2 cellular contexts compared by ENCODE assay signal in the genomic region with DNA sequence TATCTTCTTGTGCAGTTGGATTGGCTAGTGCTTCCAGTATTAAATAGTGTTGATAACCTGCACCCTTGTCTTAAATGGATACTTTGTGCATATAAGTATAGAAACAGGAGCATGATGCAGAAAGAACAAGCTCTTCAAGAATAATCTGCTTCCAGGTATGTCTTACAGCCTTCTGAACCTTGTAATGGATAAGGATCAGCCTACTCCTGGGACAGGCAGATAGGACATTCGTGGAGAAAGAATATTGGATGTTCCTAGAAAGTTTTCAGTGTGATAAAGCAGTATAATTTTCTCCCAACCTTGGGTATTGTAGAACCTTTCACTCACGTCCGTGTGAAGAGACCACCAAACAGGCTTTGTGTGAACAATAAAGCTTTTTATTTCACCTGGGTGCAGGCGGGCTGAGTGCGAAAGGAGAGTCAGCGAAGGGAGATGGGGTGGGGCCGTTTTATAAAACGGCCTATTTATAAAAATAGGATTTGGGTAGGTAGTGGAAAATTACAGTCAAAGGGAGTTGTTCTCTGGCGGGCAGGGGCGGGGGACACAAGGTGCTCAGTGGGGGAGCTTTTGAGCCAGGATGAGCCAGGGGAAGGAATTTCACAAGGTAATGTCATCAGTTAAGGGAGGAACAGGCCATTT.
TF ChIP-seq lines count a peak whose summit lies in the region.

No MANE protein-coding gene starts in this region.

TF ChIP-seq in K562, 482 proteins besides CTCF, POLR2A, EP300 and RAD21:
- TF ChIP-seq, protein P1, sequence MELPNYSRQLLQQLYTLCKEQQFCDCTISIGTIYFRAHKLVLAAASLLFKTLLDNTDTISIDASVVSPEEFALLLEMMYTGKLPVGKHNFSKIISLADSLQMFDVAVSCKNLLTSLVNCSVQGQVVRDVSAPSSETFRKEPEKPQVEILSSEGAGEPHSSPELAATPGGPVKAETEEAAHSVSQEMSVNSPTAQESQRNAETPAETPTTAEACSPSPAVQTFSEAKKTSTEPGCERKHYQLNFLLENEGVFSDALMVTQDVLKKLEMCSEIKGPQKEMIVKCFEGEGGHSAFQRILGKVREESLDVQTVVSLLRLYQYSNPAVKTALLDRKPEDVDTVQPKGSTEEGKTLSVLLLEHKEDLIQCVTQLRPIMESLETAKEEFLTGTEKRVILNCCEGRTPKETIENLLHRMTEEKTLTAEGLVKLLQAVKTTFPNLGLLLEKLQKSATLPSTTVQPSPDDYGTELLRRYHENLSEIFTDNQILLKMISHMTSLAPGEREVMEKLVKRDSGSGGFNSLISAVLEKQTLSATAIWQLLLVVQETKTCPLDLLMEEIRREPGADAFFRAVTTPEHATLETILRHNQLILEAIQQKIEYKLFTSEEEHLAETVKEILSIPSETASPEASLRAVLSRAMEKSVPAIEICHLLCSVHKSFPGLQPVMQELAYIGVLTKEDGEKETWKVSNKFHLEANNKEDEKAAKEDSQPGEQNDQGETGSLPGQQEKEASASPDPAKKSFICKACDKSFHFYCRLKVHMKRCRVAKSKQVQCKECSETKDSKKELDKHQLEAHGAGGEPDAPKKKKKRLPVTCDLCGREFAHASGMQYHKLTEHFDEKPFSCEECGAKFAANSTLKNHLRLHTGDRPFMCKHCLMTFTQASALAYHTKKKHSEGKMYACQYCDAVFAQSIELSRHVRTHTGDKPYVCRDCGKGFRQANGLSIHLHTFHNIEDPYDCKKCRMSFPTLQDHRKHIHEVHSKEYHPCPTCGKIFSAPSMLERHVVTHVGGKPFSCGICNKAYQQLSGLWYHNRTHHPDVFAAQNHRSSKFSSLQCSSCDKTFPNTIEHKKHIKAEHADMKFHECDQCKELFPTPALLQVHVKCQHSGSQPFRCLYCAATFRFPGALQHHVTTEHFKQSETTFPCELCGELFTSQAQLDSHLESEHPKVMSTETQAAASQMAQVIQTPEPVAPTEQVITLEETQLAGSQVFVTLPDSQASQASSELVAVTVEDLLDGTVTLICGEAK (IDR thresholded peaks at IDR 0.05): peak; percentile 36; the same call in 1 of the 2 replicates
- TF ChIP-seq, protein P1 (CRISPR knock-in tag; IDR thresholded peaks at IDR 0.05): no peak
- TF ChIP-seq SMARCA4 (IDR thresholded peaks at IDR 0.05) (0 out of 2 replicates have a peak, but pooled peaks have one; percentile 20), BRF1 (IDR thresholded peaks at IDR 0.05; ENCODE audit: borderline replicate concordance, extremely low read depth, insufficient read length) (no peak), RBM14 (IDR thresholded peaks at IDR 0.05; ENCODE audit: borderline replicate concordance, insufficient read depth, low read depth, low read length) (no peak), ARID1B (IDR thresholded peaks at IDR 0.05) (peak; percentile 54), TAL1 (IDR thresholded peaks at IDR 0.05) (peak; percentile 33; the same call in 1 of the 2 replicates), TEAD4 (IDR thresholded peaks at IDR 0.05; ENCODE audit: low read length) (peak; percentile 58; the same call in 1 of the 2 replicates), TEAD4 (CRISPR knock-in tag; IDR thresholded peaks at IDR 0.05; ENCODE audit: borderline replicate concordance) (no peak), STAT5A (IDR thresholded peaks at IDR 0.05; ENCODE audit: borderline replicate concordance, low read length) (0 out of 2 replicates have a peak, but pooled peaks have one; percentile 16)
- TF ChIP-seq, protein P2, sequence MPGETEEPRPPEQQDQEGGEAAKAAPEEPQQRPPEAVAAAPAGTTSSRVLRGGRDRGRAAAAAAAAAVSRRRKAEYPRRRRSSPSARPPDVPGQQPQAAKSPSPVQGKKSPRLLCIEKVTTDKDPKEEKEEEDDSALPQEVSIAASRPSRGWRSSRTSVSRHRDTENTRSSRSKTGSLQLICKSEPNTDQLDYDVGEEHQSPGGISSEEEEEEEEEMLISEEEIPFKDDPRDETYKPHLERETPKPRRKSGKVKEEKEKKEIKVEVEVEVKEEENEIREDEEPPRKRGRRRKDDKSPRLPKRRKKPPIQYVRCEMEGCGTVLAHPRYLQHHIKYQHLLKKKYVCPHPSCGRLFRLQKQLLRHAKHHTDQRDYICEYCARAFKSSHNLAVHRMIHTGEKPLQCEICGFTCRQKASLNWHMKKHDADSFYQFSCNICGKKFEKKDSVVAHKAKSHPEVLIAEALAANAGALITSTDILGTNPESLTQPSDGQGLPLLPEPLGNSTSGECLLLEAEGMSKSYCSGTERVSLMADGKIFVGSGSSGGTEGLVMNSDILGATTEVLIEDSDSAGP (CRISPR knock-in tag; IDR thresholded peaks at IDR 0.05): no peak

TF ChIP-seq in SK-N-SH treated with all-trans-retinoic acid at 6 μM for 48 hours, 23 proteins besides CTCF, POLR2A, EP300 and RAD21 (continued from another document):
- TF ChIP-seq, protein P3, sequence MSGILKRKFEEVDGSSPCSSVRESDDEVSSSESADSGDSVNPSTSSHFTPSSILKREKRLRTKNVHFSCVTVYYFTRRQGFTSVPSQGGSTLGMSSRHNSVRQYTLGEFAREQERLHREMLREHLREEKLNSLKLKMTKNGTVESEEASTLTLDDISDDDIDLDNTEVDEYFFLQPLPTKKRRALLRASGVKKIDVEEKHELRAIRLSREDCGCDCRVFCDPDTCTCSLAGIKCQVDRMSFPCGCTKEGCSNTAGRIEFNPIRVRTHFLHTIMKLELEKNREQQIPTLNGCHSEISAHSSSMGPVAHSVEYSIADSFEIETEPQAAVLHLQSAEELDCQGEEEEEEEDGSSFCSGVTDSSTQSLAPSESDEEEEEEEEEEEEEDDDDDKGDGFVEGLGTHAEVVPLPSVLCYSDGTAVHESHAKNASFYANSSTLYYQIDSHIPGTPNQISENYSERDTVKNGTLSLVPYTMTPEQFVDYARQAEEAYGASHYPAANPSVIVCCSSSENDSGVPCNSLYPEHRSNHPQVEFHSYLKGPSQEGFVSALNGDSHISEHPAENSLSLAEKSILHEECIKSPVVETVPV (CRISPR knock-in tag; IDR thresholded peaks at IDR 0.05): no peak
- TF ChIP-seq, protein P4, sequence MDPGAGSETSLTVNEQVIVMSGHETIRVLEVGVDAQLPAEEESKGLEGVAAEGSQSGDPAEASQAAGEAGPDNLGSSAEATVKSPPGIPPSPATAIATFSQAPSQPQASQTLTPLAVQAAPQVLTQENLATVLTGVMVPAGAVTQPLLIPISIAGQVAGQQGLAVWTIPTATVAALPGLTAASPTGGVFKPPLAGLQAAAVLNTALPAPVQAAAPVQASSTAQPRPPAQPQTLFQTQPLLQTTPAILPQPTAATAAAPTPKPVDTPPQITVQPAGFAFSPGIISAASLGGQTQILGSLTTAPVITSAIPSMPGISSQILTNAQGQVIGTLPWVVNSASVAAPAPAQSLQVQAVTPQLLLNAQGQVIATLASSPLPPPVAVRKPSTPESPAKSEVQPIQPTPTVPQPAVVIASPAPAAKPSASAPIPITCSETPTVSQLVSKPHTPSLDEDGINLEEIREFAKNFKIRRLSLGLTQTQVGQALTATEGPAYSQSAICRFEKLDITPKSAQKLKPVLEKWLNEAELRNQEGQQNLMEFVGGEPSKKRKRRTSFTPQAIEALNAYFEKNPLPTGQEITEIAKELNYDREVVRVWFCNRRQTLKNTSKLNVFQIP (CRISPR knock-in tag; IDR thresholded peaks at IDR 0.05; ENCODE audit: borderline replicate concordance, low read depth): no peak
- TF ChIP-seq BACH2 (CRISPR knock-in tag; IDR thresholded peaks at IDR 0.05; ENCODE audit: borderline replicate concordance) (no peak), SNAI2 (CRISPR knock-in tag; IDR thresholded peaks at IDR 0.05) (no peak), PPARA (CRISPR knock-in tag; IDR thresholded peaks at IDR 0.05; ENCODE audit: borderline replicate concordance) (no peak), ARNTL (CRISPR knock-in tag; IDR thresholded peaks at IDR 0.05; ENCODE audit: borderline replicate concordance, low read depth) (no peak), RARB (CRISPR knock-in tag; IDR thresholded peaks at IDR 0.05) (no peak), ZNF8 (CRISPR knock-in tag; IDR thresholded peaks at IDR 0.05) (no peak), ZNF70 (CRISPR knock-in tag; IDR thresholded peaks at IDR 0.05) (no peak), ZFP3 (CRISPR knock-in tag; IDR thresholded peaks at IDR 0.05) (no peak), ESRRG (CRISPR knock-in tag; IDR thresholded peaks at IDR 0.05) (no peak)
- TF ChIP-seq, protein P5, sequence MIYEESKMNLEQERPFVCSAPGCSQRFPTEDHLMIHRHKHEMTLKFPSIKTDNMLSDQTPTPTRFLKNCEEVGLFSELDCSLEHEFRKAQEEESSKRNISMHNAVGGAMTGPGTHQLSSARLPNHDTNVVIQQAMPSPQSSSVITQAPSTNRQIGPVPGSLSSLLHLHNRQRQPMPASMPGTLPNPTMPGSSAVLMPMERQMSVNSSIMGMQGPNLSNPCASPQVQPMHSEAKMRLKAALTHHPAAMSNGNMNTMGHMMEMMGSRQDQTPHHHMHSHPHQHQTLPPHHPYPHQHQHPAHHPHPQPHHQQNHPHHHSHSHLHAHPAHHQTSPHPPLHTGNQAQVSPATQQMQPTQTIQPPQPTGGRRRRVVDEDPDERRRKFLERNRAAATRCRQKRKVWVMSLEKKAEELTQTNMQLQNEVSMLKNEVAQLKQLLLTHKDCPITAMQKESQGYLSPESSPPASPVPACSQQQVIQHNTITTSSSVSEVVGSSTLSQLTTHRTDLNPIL (CRISPR knock-in tag; IDR thresholded peaks at IDR 0.05; ENCODE audit: low read depth): no peak
